Comparison of ENCODE assay signal across 13 cellular contexts in genomic region chr15:68203956-68204355, GRCh38.
"Had no signal": no experiment of that assay in that cellular context is flagged by ENCODE, and none has a peak within 500 bp of the region (broad histone marks: within the 10 kb centered on the region; RNA-seq: fewer than 3 reads in every experiment).

No MANE protein-coding gene starts in this region.

- ATAC-seq: effector memory CD8-positive, alpha-beta T cell; naive thymus-derived CD4-positive, alpha-beta T cell; stimulated activated naive CD8-positive, alpha-beta T cell treated with anti-CD3 and anti-CD28 coated beads, Interleukin-15, Interleukin-2, amounts not matched to agents 100 U/mL and 50 U/mL, for 24 hours; T-cell had no signal

- H3K27ac ChIP-seq: cardiac muscle cell, epithelial cell of prostate, psoas muscle had no signal

- H3K36me3 ChIP-seq: cardiac muscle cell had no signal

- H3K9me3 ChIP-seq: psoas muscle had no signal

- DNase-seq: activated CD4-positive, alpha-beta memory T cell treated with anti-CD3 and anti-CD28 coated beads, Interleukin-2, amount 10 ng/mL, durations not matched to agents 7 days and 5 days; activated naive CD4-positive, alpha-beta T cell treated with Interleukin-2 at 50 U/mL for 16 hours; effector memory CD8-positive, alpha-beta T cell; nucleus accumbens; psoas muscle; stimulated activated CD4-positive, alpha-beta T cell treated with anti-CD3 and anti-CD28 coated beads, Interleukin-4, amount 100 ng/mL, for 1 hour; stimulated activated CD8-positive, alpha-beta memory T cell treated with anti-CD3 and anti-CD28 coated beads, Interleukin-4, amount 100 ng/mL, for 48 hours; stimulated activated naive CD8-positive, alpha-beta T cell treated with anti-CD3 and anti-CD28 coated beads, Interleukin-15, Interleukin-2, amounts not matched to agents 100 U/mL and 50 U/mL, for 24 hours; T-cell; T1000 had no signal

- H3K4me3 ChIP-seq: cardiac muscle cell had no signal

- H3K27me3 ChIP-seq: cardiac muscle cell had no signal
